9 cellular contexts compared by ENCODE assay signal in genomic region chr10:112369495-112370423, GRCh38. TPM values are rescaled to one million over a fixed set of nuclear protein-coding genes. Genes with fewer than 3 reads are reported as not detected.
DNase-seq lines count a peak whose midpoint lies in the region; ATAC-seq, FAIRE-seq and TF ChIP-seq lines count a peak whose summit lies in the region.
"Had no signal": no experiment of that assay in that cellular context is flagged by ENCODE, and none has a peak within 500 bp of the region (broad histone marks: within the 10 kb centered on the region; RNA-seq: fewer than 3 reads in every experiment).

No MANE protein-coding gene starts in this region.

- H3K9me3 ChIP-seq in testis: no peaks in the 10 kb centered on the region

- TF ChIP-seq CTCF in foreskin keratinocyte (conservative IDR thresholded peaks at IDR 0.05) (no peak), testis (IDR thresholded peaks at IDR 0.05) (no peak)

- peak overlapping the region in 1 of 2 donors; percentile 27 for H3K4me3 ChIP-seq in testis

- FAIRE-seq in GM18507 (lab: Jason Lieb, UNC): peak; percentile 31

- TF ChIP-seq POLR2A in testis (IDR thresholded peaks at IDR 0.05): no peak

- no peaks in the 10 kb centered on the region for H3K36me3 ChIP-seq in testis (ENCODE audit: low read depth, missing control alignments)

- H3K27me3 ChIP-seq in foreskin keratinocyte (no peaks in the 10 kb centered on the region), testis (no peaks in the 10 kb centered on the region)

- no peak for DNase-seq in GM18507 (ENCODE audit: extremely low spot score, insufficient read length, low read depth)
- no peak for DNase-seq in foreskin keratinocyte
- no peak for DNase-seq in GM03348 (ENCODE audit: low spot score)
- no peak for DNase-seq in testis
- DNase-seq in AG20443 (ENCODE audit: low spot score): no peak
- no peak for DNase-seq in SKM-1 treated with dmso at 0.1 percent for 144 hours (lab: John Stamatoyannopoulos, UW; ENCODE audit: unreplicated experiment)
- DNase-seq: NCI-H345 had no signal

- ATAC-seq in GM19468 (IDR thresholded peaks at IDR 0.05; ENCODE audit: extremely low read depth, unreplicated experiment) (peak; percentile 98), HG03095 (IDR thresholded peaks at IDR 0.05; ENCODE audit: unreplicated experiment) (peak; percentile 84), foreskin keratinocyte (peak; percentile 34)

- H3K27ac ChIP-seq in foreskin keratinocyte (no peak overlapping the region), testis (no peak overlapping the region)

- intact Hi-C loops in testis (cut with DNase I; ENCODE audit: low total_unique reads): no loop called here

- no peaks in the 10 kb centered on the region for H3K4me1 ChIP-seq in foreskin keratinocyte
- H3K4me1 ChIP-seq in testis: no peaks in the 10 kb centered on the region

- WGBS in testis, 2 donors: 71 to 79% methylated on average over 6 to 34 of the region's 40 CpGs

RNA-seq across cellular contexts. Expression of gene ACSL5, which starts 4.2 kb away (rescaled TPM):
- total RNA-seq in foreskin keratinocyte (not detected in 2 replicates), testis (10 to 100 TPM; 10.1 to 11.4 TPM)
- polyA plus RNA-seq in foreskin keratinocyte (not detected in 2 replicates), testis (ENCODE audit: insufficient read depth, low read depth, low replicate concordance) (20.1 TPM)

Comparison
In these comparisons a context has a peak if more than half of its experiments do, and no peak if none do; other contexts are left out.
1. ATAC-seq: peak in every context shown above with its lines; median percentile 98 in GM19468; 84 in HG03095; 34 in foreskin keratinocyte.
2. RNA of gene ACSL5, which starts 4.2 kb away (total RNA-seq): 10.1 to 11.4 TPM in testis; not detected in foreskin keratinocyte; every median in the first group is over 10 times any median in the second.